ENCODE assay signal across 7 cellular contexts in genomic region chr6:37653933-37654565, GRCh38. TPM values are rescaled to one million over a fixed set of nuclear protein-coding genes. Genes with fewer than 3 reads are reported as not detected.
DNase-seq lines count a peak whose midpoint lies in the region; ATAC-seq and TF ChIP-seq lines count a peak whose summit lies in the region.

No MANE protein-coding gene starts in this region.

- TF ChIP-seq CTCF in GM10248 (IDR thresholded peaks at IDR 0.05; ENCODE audit: control extremely low read depth, extremely low read depth, low read depth, missing control alignments) (peak; percentile 47), foreskin fibroblast (IDR thresholded peaks at IDR 0.05; ENCODE audit: low read depth, low read length) (peak; percentile 46)

- CTCF ChIA-PET in GM10248 (lab: Yijun Ruan, JAX) = interaction anchor here (0.8 to 2.9 kb wide), 18 partner anchors 10 to 167 kb away, joined by 3 to 17 read pairs (median 4); no protein-coding TSS in a partner anchor

- ATAC-seq in HG03139 (IDR thresholded peaks at IDR 0.05; ENCODE audit: unreplicated experiment) (no peak), left ventricle myocardium superior (no peak)

- intact Hi-C loops in left ventricle myocardium superior (cut with micrococcal nuclease) = no loop called here

- no peak overlapping the region for H3K4me3 ChIP-seq in foreskin fibroblast (ENCODE audit: low read depth in 1 of 2, low read length in 2 of 2)

- DNase-seq in GM10248 (ENCODE audit: extremely low spot score) = peak; percentile 72
- DNase-seq in LoVo (ENCODE audit: low spot score) = peak; percentile 15
- peak; percentile 42 to 47 for DNase-seq in activated CD4-positive, alpha-beta T cell treated with anti-CD3 and anti-CD28 coated beads, Interleukin-2, amount 50 U/mL, for 4 hours
- peak; percentile 35 to 67 for DNase-seq in foreskin fibroblast
- DNase-seq in stimulated activated CD4-positive, alpha-beta T cell treated with anti-CD3 and anti-CD28 coated beads, Interleukin-2, amount 100 ng/mL, for 48 hours = peak; percentile 64 to 66
- no peak for DNase-seq in left ventricle myocardium superior

- POLR2A ChIA-PET in GM10248 (lab: Yijun Ruan, JAX) = interaction anchor here (0.6 kb wide), 1 partner anchor 101 kb away, joined by 4 read pairs; no protein-coding TSS in a partner anchor

RNA-seq across cellular contexts. Expression of gene MDGA1, which starts 43.6 kb away (rescaled TPM):
- 11.1 TPM for total RNA-seq in left ventricle myocardium superior
